ENCODE assay signal across 23 cellular contexts in genomic region chr22:33014621-33015020, GRCh38. TPM values are rescaled to one million over a fixed set of nuclear protein-coding genes. Genes with fewer than 3 reads are reported as not detected.
DNase-seq lines count a peak whose midpoint lies in the region; ATAC-seq and TF ChIP-seq lines count a peak whose summit lies in the region.
"Had no signal": no experiment of that assay in that cellular context is flagged by ENCODE, and none has a peak within 500 bp of the region (broad histone marks: within the 10 kb centered on the region; RNA-seq: fewer than 3 reads in every experiment).

No MANE protein-coding gene starts in this region.

- no peak overlapping the region for H2AK5ac ChIP-seq in trophoblast cell (ENCODE audit: low read length)

- no peak overlapping the region for H2BK12ac ChIP-seq in trophoblast cell (ENCODE audit: low read length)

- H3F3A ChIP-seq in smooth muscle cell (ENCODE audit: low read depth) = no peaks in the 10 kb centered on the region

- H3K36me3 Mint-ChIP-seq in endodermal cell (ENCODE audit: low read depth) = no peaks in the 10 kb centered on the region
- H3K36me3 Mint-ChIP-seq: CD4-positive, CD25-positive, alpha-beta regulatory T cell; CD8-positive, alpha-beta T cell had no signal

- H3K9me3 ChIP-seq in right atrium auricular region = no peaks in the 10 kb centered on the region
- H3K9me3 ChIP-seq in left ventricle myocardium inferior (replicated peaks) = no peaks in the 10 kb centered on the region
- no peaks in the 10 kb centered on the region for H3K9me3 ChIP-seq in endodermal cell (ENCODE audit: control insufficient read depth, low read length)
- H3K9me3 ChIP-seq in trophoblast cell (ENCODE audit: insufficient read depth, low read depth, low read length) = no peaks in the 10 kb centered on the region
- H3K9me3 ChIP-seq in smooth muscle cell (replicated peaks; ENCODE audit: low read depth) = no peaks in the 10 kb centered on the region
- H3K9me3 ChIP-seq: A549, BLaER1, Caco-2, HAP-1 had no signal

- H3K36me3 ChIP-seq in right atrium auricular region = no peaks in the 10 kb centered on the region
- no peaks in the 10 kb centered on the region for H3K36me3 ChIP-seq in left ventricle myocardium inferior
- no peaks in the 10 kb centered on the region for H3K36me3 ChIP-seq in endodermal cell (ENCODE audit: control insufficient read depth, insufficient read depth, low read length)
- no peaks in the 10 kb centered on the region for H3K36me3 ChIP-seq in trophoblast cell (ENCODE audit: control insufficient read depth in 1 of 2, insufficient read depth in 2 of 2, low read length in 2 of 2)
- H3K36me3 ChIP-seq in smooth muscle cell (ENCODE audit: low read depth) = no peaks in the 10 kb centered on the region
- H3K36me3 ChIP-seq: BLaER1, HAP-1 had no signal

- H3K79me1 ChIP-seq in trophoblast cell (ENCODE audit: low read length) = no peaks in the 10 kb centered on the region

- no peak overlapping the region for H2AFZ ChIP-seq in trophoblast cell (ENCODE audit: insufficient read depth, low read length, poor library complexity)
- no peak overlapping the region for H2AFZ ChIP-seq in smooth muscle cell (ENCODE audit: low read depth)

- no peaks in the 10 kb centered on the region for H3K27me3 ChIP-seq in right atrium auricular region
- no peaks in the 10 kb centered on the region for H3K27me3 ChIP-seq in left ventricle myocardium inferior (ENCODE audit: low read depth)
- no peaks in the 10 kb centered on the region for H3K27me3 ChIP-seq in endodermal cell (ENCODE audit: control insufficient read depth, insufficient read depth, low read length, poor library complexity, severe bottlenecking)
- no peaks in the 10 kb centered on the region for H3K27me3 ChIP-seq in trophoblast cell (ENCODE audit: insufficient read depth, low read length)
- peaks cover 14% of the 10 kb centered on the region for H3K27me3 ChIP-seq in smooth muscle cell (ENCODE audit: low read depth)
- H3K27me3 ChIP-seq: BLaER1 had no signal

- no peaks in the 10 kb centered on the region for H3K4me1 Mint-ChIP-seq in endodermal cell
- H3K4me1 Mint-ChIP-seq: B cell had no signal

- no peak overlapping the region for H2BK5ac ChIP-seq in trophoblast cell (ENCODE audit: low read depth, low read length, poor library complexity)

- no peak overlapping the region for H3K27ac Mint-ChIP-seq in endodermal cell
- H3K27ac Mint-ChIP-seq: B cell; CD4-positive, CD25-positive, alpha-beta regulatory T cell; CD8-positive, alpha-beta T cell; HFFc6 had no signal

- no peak overlapping the region for H3K18ac ChIP-seq in trophoblast cell (ENCODE audit: low read length)

- no peak overlapping the region for H4K12ac ChIP-seq in trophoblast cell (ENCODE audit: low read depth, low read length)

- H3K4me2 ChIP-seq in trophoblast cell (ENCODE audit: low read length) = no peak overlapping the region
- no peak overlapping the region for H3K4me2 ChIP-seq in smooth muscle cell
- H3K4me2 ChIP-seq: A549, BLaER1 had no signal

- H3K27ac ChIP-seq in right atrium auricular region (no peak overlapping the region), left ventricle myocardium inferior (replicated peaks) (no peak overlapping the region), endodermal cell (ENCODE audit: low read depth, low read length) (no peak overlapping the region), trophoblast cell (ENCODE audit: low read depth, low read length) (no peak overlapping the region), smooth muscle cell (ENCODE audit: low read depth) (no peak overlapping the region)
- H3K27ac ChIP-seq: A549, BLaER1, C4-2B had no signal

- no peak overlapping the region for H3K9ac ChIP-seq in endodermal cell (ENCODE audit: extremely low read depth, low read length, poor library complexity, severe bottlenecking)
- no peak overlapping the region for H3K9ac ChIP-seq in trophoblast cell (ENCODE audit: low read length)
- no peak overlapping the region for H3K9ac ChIP-seq in smooth muscle cell (ENCODE audit: low read depth)
- H3K9ac ChIP-seq: BLaER1 had no signal

- H3K23ac ChIP-seq in trophoblast cell (ENCODE audit: low read length) = no peak overlapping the region

- H3K4me3 ChIP-seq in right atrium auricular region (no peak overlapping the region), left ventricle myocardium inferior (no peak overlapping the region), endodermal cell (ENCODE audit: low read length) (no peak overlapping the region), trophoblast cell (ENCODE audit: low read depth, low read length) (no peak overlapping the region), smooth muscle cell (no peak overlapping the region)
- H3K4me3 ChIP-seq: A549, BLaER1, HAP-1 had no signal

- H4K91ac ChIP-seq in trophoblast cell (ENCODE audit: low read depth, low read length) = no peak overlapping the region

- no peak overlapping the region for H3K4me3 Mint-ChIP-seq in endodermal cell
- H3K4me3 Mint-ChIP-seq: B cell; CD4-positive, CD25-positive, alpha-beta regulatory T cell; CD8-positive, alpha-beta T cell; HFFc6 had no signal

- TF ChIP-seq CTCF in right atrium auricular region (IDR thresholded peaks at IDR 0.05) (no peak), left ventricle myocardium inferior (IDR thresholded peaks at IDR 0.05; ENCODE audit: borderline replicate concordance) (no peak), endodermal cell (conservative IDR thresholded peaks at IDR 0.05) (no peak), smooth muscle cell (IDR thresholded peaks at IDR 0.05; ENCODE audit: borderline replicate concordance, insufficient read depth, poor library complexity, severe bottlenecking) (no peak)

- no peaks in the 10 kb centered on the region for H3K9me3 Mint-ChIP-seq in endodermal cell
- H3K9me3 Mint-ChIP-seq: CD8-positive, alpha-beta T cell; HFFc6 had no signal

- DNase-seq in right atrium auricular region (ENCODE audit: low spot score) (peak; percentile 54), left ventricle myocardium inferior (no peak), endodermal cell (peak; percentile 20), trophoblast cell (peak; percentile 68 to 85), smooth muscle cell (lab: John Stamatoyannopoulos, UW; ENCODE audit: unreplicated experiment) (no peak), DMS 273 treated with DMSO at 0.1 percent for 48 hours (lab: John Stamatoyannopoulos, UW) (no peak)
- DNase-seq: 8988T; Caco-2; CD4-positive, CD25-positive, alpha-beta regulatory T cell; CD8-positive, alpha-beta T cell; DMS53; DMS79 treated with DMSO at 0.1 percent for 48 hours; GF-D8; GOT3; HFFc6 had no signal

- intact Hi-C loops in left ventricle myocardium inferior (cut with micrococcal nuclease) = no loop called here

- no peak overlapping the region for H3K14ac ChIP-seq in trophoblast cell (ENCODE audit: low read length)

- no peak for ATAC-seq in HG03439 (IDR thresholded peaks at IDR 0.05; ENCODE audit: unreplicated experiment)
- ATAC-seq: A549; CD8-positive, alpha-beta T cell had no signal

- no peaks in the 10 kb centered on the region for H3K79me2 ChIP-seq in trophoblast cell (ENCODE audit: control insufficient read depth, insufficient read depth, low read length, poor library complexity)
- no peaks in the 10 kb centered on the region for H3K79me2 ChIP-seq in smooth muscle cell (ENCODE audit: low read depth)

- no peak overlapping the region for H2BK120ac ChIP-seq in trophoblast cell (ENCODE audit: insufficient read depth, low read length, poor library complexity)

- H3K4me1 ChIP-seq in right atrium auricular region (no peaks in the 10 kb centered on the region), left ventricle myocardium inferior (no peaks in the 10 kb centered on the region), endodermal cell (ENCODE audit: control insufficient read depth, insufficient read depth, low read length) (no peaks in the 10 kb centered on the region), trophoblast cell (ENCODE audit: control insufficient read depth in 1 of 2, insufficient read depth in 2 of 2, low read length in 2 of 2) (no peaks in the 10 kb centered on the region), smooth muscle cell (ENCODE audit: low read depth) (no peaks in the 10 kb centered on the region)
- H3K4me1 ChIP-seq: A549, Caco-2 had no signal

- 92 to 97% methylated on average over 19 to 24 of the region's 24 CpGs for WGBS in endodermal cell (ENCODE audit: insufficient coverage in 1 of 2, insufficient read length in 1 of 2), 2 experiments
- no CpG with 5 or more reads among the region's 24 CpGs for WGBS in trophoblast cell (ENCODE audit: extremely low coverage, insufficient coverage, insufficient read length)
- 97% methylated on average over 24 of the region's 24 CpGs for WGBS in smooth muscle cell (ENCODE audit: low lambda C conversion rate)

- no peaks in the 10 kb centered on the region for H3K27me3 Mint-ChIP-seq in endodermal cell (ENCODE audit: insufficient read depth)
- H3K27me3 Mint-ChIP-seq: B cell; CD4-positive, CD25-positive, alpha-beta regulatory T cell had no signal

- H3K4ac ChIP-seq in trophoblast cell (ENCODE audit: low read depth, low read length) = no peak overlapping the region

- H4K8ac ChIP-seq in trophoblast cell (ENCODE audit: low read depth, low read length) = no peak overlapping the region

- no peaks in the 10 kb centered on the region for H4K20me1 ChIP-seq in smooth muscle cell (ENCODE audit: low read depth)
- H4K20me1 ChIP-seq: BLaER1 had no signal

RNA-seq across cellular contexts. Expression of gene SYN3, which starts 43.6 kb away (rescaled TPM):
- total RNA-seq in right atrium auricular region = under 1 TPM; 0.44 to 0.51 TPM
- total RNA-seq in left ventricle myocardium inferior = 0.14 TPM
- 1 to 10 TPM; 4.2 to 4.5 TPM for total RNA-seq in endodermal cell
- 2.6 TPM for polyA plus RNA-seq in endodermal cell (2013, experiment 1 of 2)
- 2.3 TPM for polyA plus RNA-seq in endodermal cell (2013, experiment 2 of 2)
- 0.97 and 1.3 TPM in 2 replicates for polyA plus RNA-seq in trophoblast cell (2013)
- total RNA-seq in smooth muscle cell = 2.9 and 14.5 TPM in 2 replicates
- polyA plus RNA-seq in smooth muscle cell = 3.0 and 3.2 TPM in 2 replicates
- total RNA-seq: Caco-2; CD4-positive, CD25-positive, alpha-beta regulatory T cell; CD8-positive, alpha-beta T cell; G401 had no signal
- polyA plus RNA-seq: AG04450; CD4-positive, CD25-positive, alpha-beta regulatory T cell had no signal

Comparison
In these comparisons a context has a peak if more than half of its experiments do, and no peak if none do; other contexts are left out.
1. DNase-seq: peak in right atrium auricular region (single experiment), endodermal cell (single experiment) and trophoblast cell (2 of 2); none in left ventricle myocardium inferior (single experiment), smooth muscle cell (single experiment) and DMS 273 treated with DMSO at 0.1 percent for 48 hours (single experiment).